ENCODE assay signal across 1 cellular context in the genomic region with DNA sequence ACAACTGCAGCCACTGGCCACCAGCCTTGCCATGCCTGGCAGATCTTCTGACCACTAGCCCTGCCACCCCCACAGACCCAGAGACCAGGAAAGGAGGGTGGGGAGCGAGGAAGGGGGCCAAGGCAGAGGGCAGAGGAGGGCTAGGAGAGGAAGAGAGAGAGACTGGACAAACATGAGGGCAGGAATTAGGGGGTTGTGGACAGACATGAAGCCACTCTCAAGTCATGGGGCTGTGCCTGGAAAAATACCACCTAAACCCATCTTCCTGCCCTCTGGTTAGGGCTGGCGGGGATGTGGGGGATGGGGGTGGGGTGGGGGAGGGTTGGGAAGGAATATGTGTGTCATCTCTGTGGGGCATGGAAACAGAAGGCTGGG.
TF ChIP-seq lines count a peak whose summit lies in the region.

No MANE protein-coding gene starts in this region.

TF ChIP-seq in SK-N-SH treated with all-trans-retinoic acid at 6 μM for 48 hours, 23 proteins besides CTCF, POLR2A, EP300 and RAD21 (continued from another document):
- TF ChIP-seq CREB5 (CRISPR knock-in tag; IDR thresholded peaks at IDR 0.05; ENCODE audit: low read depth) (no peak), ISL1 (CRISPR knock-in tag; IDR thresholded peaks at IDR 0.05) (no peak), ZC3H10 (CRISPR knock-in tag; IDR thresholded peaks at IDR 0.05) (no peak), OSR1 (CRISPR knock-in tag; IDR thresholded peaks at IDR 0.05) (no peak), ARNTL (CRISPR knock-in tag; IDR thresholded peaks at IDR 0.05; ENCODE audit: borderline replicate concordance, low read depth) (no peak)
- TF ChIP-seq, protein P1, sequence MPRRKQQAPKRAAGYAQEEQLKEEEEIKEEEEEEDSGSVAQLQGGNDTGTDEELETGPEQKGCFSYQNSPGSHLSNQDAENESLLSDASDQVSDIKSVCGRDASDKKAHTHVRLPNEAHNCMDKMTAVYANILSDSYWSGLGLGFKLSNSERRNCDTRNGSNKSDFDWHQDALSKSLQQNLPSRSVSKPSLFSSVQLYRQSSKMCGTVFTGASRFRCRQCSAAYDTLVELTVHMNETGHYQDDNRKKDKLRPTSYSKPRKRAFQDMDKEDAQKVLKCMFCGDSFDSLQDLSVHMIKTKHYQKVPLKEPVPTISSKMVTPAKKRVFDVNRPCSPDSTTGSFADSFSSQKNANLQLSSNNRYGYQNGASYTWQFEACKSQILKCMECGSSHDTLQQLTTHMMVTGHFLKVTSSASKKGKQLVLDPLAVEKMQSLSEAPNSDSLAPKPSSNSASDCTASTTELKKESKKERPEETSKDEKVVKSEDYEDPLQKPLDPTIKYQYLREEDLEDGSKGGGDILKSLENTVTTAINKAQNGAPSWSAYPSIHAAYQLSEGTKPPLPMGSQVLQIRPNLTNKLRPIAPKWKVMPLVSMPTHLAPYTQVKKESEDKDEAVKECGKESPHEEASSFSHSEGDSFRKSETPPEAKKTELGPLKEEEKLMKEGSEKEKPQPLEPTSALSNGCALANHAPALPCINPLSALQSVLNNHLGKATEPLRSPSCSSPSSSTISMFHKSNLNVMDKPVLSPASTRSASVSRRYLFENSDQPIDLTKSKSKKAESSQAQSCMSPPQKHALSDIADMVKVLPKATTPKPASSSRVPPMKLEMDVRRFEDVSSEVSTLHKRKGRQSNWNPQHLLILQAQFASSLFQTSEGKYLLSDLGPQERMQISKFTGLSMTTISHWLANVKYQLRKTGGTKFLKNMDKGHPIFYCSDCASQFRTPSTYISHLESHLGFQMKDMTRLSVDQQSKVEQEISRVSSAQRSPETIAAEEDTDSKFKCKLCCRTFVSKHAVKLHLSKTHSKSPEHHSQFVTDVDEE (CRISPR knock-in tag; IDR thresholded peaks at IDR 0.05), result no peak
